2 cellular contexts compared by ENCODE assay signal in the genomic region with DNA sequence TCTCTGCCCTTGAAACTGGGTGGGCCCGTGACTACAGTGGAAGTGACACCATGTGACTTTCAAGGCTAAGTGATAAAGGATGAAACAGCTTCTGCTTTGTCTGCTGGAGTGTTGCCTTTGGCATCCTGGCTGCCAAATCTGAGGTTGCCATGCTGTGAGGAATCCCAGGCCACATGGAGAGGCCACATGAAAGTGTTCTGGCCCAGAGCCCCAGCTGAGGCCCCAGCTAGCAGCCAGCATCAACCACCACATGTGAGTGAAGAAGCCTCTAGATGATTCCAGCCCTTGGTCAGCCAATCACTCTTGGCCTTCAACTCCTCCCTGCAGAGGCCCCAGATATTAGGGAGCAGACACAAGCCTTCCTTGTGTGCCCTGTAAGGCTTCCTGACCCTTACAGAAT.
TF ChIP-seq lines count a peak whose summit lies in the region.

No MANE protein-coding gene starts in this region.

TF ChIP-seq in IMR-90, 13 proteins besides CTCF, POLR2A, EP300 and RAD21 (continued from another document):
- no peak for TF ChIP-seq NFE2L2 (IDR thresholded peaks at IDR 0.05; ENCODE audit: low read depth, low read length)
- TF ChIP-seq SMC3 (IDR thresholded peaks at IDR 0.05; ENCODE audit: low read depth, low read length) = no peak
- no peak for TF ChIP-seq CEBPB (IDR thresholded peaks at IDR 0.05; ENCODE audit: low read depth, low read length)
- TF ChIP-seq MAZ (IDR thresholded peaks at IDR 0.05; ENCODE audit: borderline replicate concordance, low read depth, low read length) = no peak
- no peak for TF ChIP-seq CHD1 (IDR thresholded peaks at IDR 0.05; ENCODE audit: low read depth, low read length)
- TF ChIP-seq RCOR1 (IDR thresholded peaks at IDR 0.05; ENCODE audit: insufficient replicate concordance, low read length) = no peak
- no peak for TF ChIP-seq BHLHE40 (IDR thresholded peaks at IDR 0.05; ENCODE audit: low read depth, low read length)
- no peak for TF ChIP-seq MXI1 (IDR thresholded peaks at IDR 0.05; ENCODE audit: borderline replicate concordance, low read depth, low read length)
- TF ChIP-seq, protein P1, sequence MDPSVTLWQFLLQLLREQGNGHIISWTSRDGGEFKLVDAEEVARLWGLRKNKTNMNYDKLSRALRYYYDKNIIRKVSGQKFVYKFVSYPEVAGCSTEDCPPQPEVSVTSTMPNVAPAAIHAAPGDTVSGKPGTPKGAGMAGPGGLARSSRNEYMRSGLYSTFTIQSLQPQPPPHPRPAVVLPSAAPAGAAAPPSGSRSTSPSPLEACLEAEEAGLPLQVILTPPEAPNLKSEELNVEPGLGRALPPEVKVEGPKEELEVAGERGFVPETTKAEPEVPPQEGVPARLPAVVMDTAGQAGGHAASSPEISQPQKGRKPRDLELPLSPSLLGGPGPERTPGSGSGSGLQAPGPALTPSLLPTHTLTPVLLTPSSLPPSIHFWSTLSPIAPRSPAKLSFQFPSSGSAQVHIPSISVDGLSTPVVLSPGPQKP (IDR thresholded peaks at IDR 0.05; ENCODE audit: borderline replicate concordance, low read depth, low read length) = no peak
- TF ChIP-seq, protein P2, sequence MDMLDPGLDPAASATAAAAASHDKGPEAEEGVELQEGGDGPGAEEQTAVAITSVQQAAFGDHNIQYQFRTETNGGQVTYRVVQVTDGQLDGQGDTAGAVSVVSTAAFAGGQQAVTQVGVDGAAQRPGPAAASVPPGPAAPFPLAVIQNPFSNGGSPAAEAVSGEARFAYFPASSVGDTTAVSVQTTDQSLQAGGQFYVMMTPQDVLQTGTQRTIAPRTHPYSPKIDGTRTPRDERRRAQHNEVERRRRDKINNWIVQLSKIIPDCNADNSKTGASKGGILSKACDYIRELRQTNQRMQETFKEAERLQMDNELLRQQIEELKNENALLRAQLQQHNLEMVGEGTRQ (IDR thresholded peaks at IDR 0.05; ENCODE audit: low read depth, low read length) = no peak
- no peak for TF ChIP-seq MAFK (IDR thresholded peaks at IDR 0.05; ENCODE audit: low read depth, low read length)
TF ChIP-seq in IMR-90: peak in this region for 0.

TF ChIP-seq in H1, 55 proteins besides CTCF, POLR2A, EP300 and RAD21 (continued from another document):
- TF ChIP-seq, protein P2 (IDR thresholded peaks at IDR 0.05; ENCODE audit: low read length) = no peak
- TF ChIP-seq RBBP5 (IDR thresholded peaks at IDR 0.05; ENCODE audit: borderline replicate concordance, low read depth, low read length) (no peak), NANOG (IDR thresholded peaks at IDR 0.05; ENCODE audit: insufficient read depth, low read depth, low read length, poor library complexity, severe bottlenecking) (no peak), TEAD4 (IDR thresholded peaks at IDR 0.05; ENCODE audit: low read depth, low read length) (no peak)
